Comparison of ENCODE assay signal across 8 cellular contexts in genomic region chr14:39102969-39103957, GRCh38. TPM values are rescaled to one million over a fixed set of nuclear protein-coding genes. Genes with fewer than 3 reads are reported as not detected.
A peak's percentile ranks its signal among the peaks of the same experiment; 100 is the strongest.
DNase-seq lines count a peak whose midpoint lies in the region; ATAC-seq and TF ChIP-seq lines count a peak whose summit lies in the region.

Gene SEC23A (minus strand): TSS chr14:39103235. CDS start chr14:39096118, 7,117 bp downstream.

- 0 out of 2 replicates have a peak, but pooled peaks cover 7% of the 10 kb centered on the region for H3K4me1 ChIP-seq in HUES48 (ENCODE audit: control insufficient read depth, insufficient read depth, low read length)
- no peaks in the 10 kb centered on the region for H3K4me1 ChIP-seq in NT2/D1 (ENCODE audit: insufficient read depth, insufficient read length)

- intact Hi-C loops in Calu3 (cut with micrococcal nuclease; ENCODE audit: unreplicated experiment), result loop anchor here (5.0 kb wide), 1 partner anchor 329 kb away; the partner anchor contains the start of gene FBXO33

- H3K4me3 ChIP-seq in HUES48 (ENCODE audit: low read depth, low read length) (peak within 1 kb of the TSS; percentile 93), NT2/D1 (ENCODE audit: insufficient read length, low read depth) (peak within 1 kb of the TSS; percentile 76)

- H3K36me3 ChIP-seq in HUES48 (ENCODE audit: control insufficient read depth, insufficient read depth, low read length) (0 out of 2 replicates have a peak, but pooled peaks cover 2% of the 10 kb centered on the region), NT2/D1 (ENCODE audit: insufficient read depth, insufficient read length, low read length) (no peaks in the 10 kb centered on the region)

- peaks cover 17% of the 10 kb centered on the region for H3K4me1 Mint-ChIP-seq in Calu3 (ENCODE audit: low read depth, unreplicated experiment)
- peaks cover 20% of the 10 kb centered on the region for H3K4me1 Mint-ChIP-seq in endothelial cell (ENCODE audit: unreplicated experiment)

- peak; percentile 87 for DNase-seq in Calu3
- peak; percentile 76 for DNase-seq in NT2/D1 (ENCODE audit: low read depth, low spot score)
- peak; percentile 58 for DNase-seq in activated CD8-positive, alpha-beta memory T cell treated with anti-CD3 and anti-CD28 coated beads, Interleukin-2, amount 50 U/mL, for 24 hours (ENCODE audit: extremely low read depth)
- DNase-seq in endothelial cell (ENCODE audit: low spot score), result peak; percentile 91
- peak; percentile 86 for DNase-seq in midbrain (lab: John Stamatoyannopoulos, UW)
- DNase-seq in stimulated activated CD8-positive, alpha-beta memory T cell treated with anti-CD3 and anti-CD28 coated beads, Interleukin-2, amount 100 ng/mL, for 1 hour (ENCODE audit: low read depth in 2 of 2), result peak; percentile 60 to 72

- TF ChIP-seq CTCF in Calu3 (IDR thresholded peaks at IDR 0.05; ENCODE audit: unreplicated experiment) (no peak), endothelial cell (IDR thresholded peaks at IDR 0.05; ENCODE audit: unreplicated experiment) (no peak)

- H3K36me3 Mint-ChIP-seq in Calu3 (ENCODE audit: insufficient read depth, unreplicated experiment) (peaks cover 28% of the 10 kb centered on the region), endothelial cell (ENCODE audit: low read depth, unreplicated experiment) (no peaks in the 10 kb centered on the region)

- BruUV-seq in Calu3 (replicated peaks; lab: Mats Ljungman, UMichigan), result TSS peak; percentile 90

- peak within 1 kb of the TSS; percentile 96 for H3K27ac ChIP-seq in HUES48 (ENCODE audit: low read depth, low read length)

- H3K27ac Mint-ChIP-seq in Calu3 (ENCODE audit: unreplicated experiment) (peak within 1 kb of the TSS; percentile 90), endothelial cell (ENCODE audit: unreplicated experiment) (peak within 1 kb of the TSS; percentile 88)

- peak within 1 kb of the TSS; percentile 93 for H3K4me3 Mint-ChIP-seq in Calu3 (ENCODE audit: low read depth, unreplicated experiment)
- H3K4me3 Mint-ChIP-seq in endothelial cell (ENCODE audit: unreplicated experiment), result peak within 1 kb of the TSS; percentile 95

- no peaks in the 10 kb centered on the region for H3K9me3 ChIP-seq in HUES48 (ENCODE audit: control insufficient read depth, insufficient read depth, low read length)
- H3K9me3 ChIP-seq in NT2/D1 (ENCODE audit: insufficient read depth, low read length), result no peaks in the 10 kb centered on the region

- H3K27me3 Mint-ChIP-seq in Calu3 (ENCODE audit: unreplicated experiment) (no peaks in the 10 kb centered on the region), endothelial cell (ENCODE audit: unreplicated experiment) (peaks cover 11% of the 10 kb centered on the region)

- CTCF ChIA-PET in Calu3 (lab: Charles Lee), result interaction anchor here (0.6 to 1.5 kb wide), 4 partner anchors 11 to 920 kb away, joined by 3 to 4 read pairs (median 3); partner anchors contain the start of gene GEMIN2

- H3K27me3 ChIP-seq in HUES48 (ENCODE audit: control insufficient read depth, insufficient read depth, low read length) (no peaks in the 10 kb centered on the region), NT2/D1 (ENCODE audit: insufficient read depth, insufficient read length) (no peaks in the 10 kb centered on the region)

- peak within 1 kb of the TSS; percentile 86 for H3K9ac ChIP-seq in HUES48 (ENCODE audit: low read depth, low read length)
- peak within 1 kb of the TSS; percentile 89 for H3K9ac ChIP-seq in NT2/D1 (ENCODE audit: insufficient read length, low read depth)

- H3K9me3 Mint-ChIP-seq in Calu3 (ENCODE audit: low read depth, unreplicated experiment) (no peaks in the 10 kb centered on the region), endothelial cell (ENCODE audit: unreplicated experiment) (no peaks in the 10 kb centered on the region)

- peak; percentile 95 for ATAC-seq in GM21423 (IDR thresholded peaks at IDR 0.05; ENCODE audit: unreplicated experiment)

RNA-seq across cellular contexts. Expression of gene SEC23A, which starts in this region (rescaled TPM):
- total RNA-seq in Calu3 (2022) (37.5 and 48.0 TPM in 2 replicates), endothelial cell (ENCODE audit: unreplicated experiment) (44.1 TPM)

Comparison
In these comparisons a context has a peak if more than half of its experiments do, and no peak if none do; other contexts are left out.
1. Peak in every context shown above with its lines: DNase-seq, ATAC-seq, H3K4me3 ChIP-seq and H3K27ac ChIP-seq.